Comparison of ENCODE assay signal across 22 cellular contexts in genomic region chr6:169853196-169854082, GRCh38.
DNase-seq lines count a peak whose midpoint lies in the region; ATAC-seq, FAIRE-seq and TF ChIP-seq lines count a peak whose summit lies in the region.
"Had no signal": no experiment of that assay in that cellular context is flagged by ENCODE, and none has a peak within 500 bp of the region (broad histone marks: within the 10 kb centered on the region; RNA-seq: fewer than 3 reads in every experiment).

No MANE protein-coding gene starts in this region.

- no peak overlapping the region for H2AFZ ChIP-seq in H1 (ENCODE audit: low read length)
- no peak overlapping the region for H2AFZ ChIP-seq in osteoblast (ENCODE audit: low read length)

- in situ Hi-C loops in GM13976 (cut with MboI; ENCODE audit: low sequenced_read_pairs, unreplicated experiment): no loop called here

- no peak for TF ChIP-seq EP300 in H1 (IDR thresholded peaks at IDR 0.05; ENCODE audit: borderline replicate concordance in 1 of 2, low read depth in 2 of 2, low read length in 2 of 2)

- peak; percentile 57 for FAIRE-seq in H1 (lab: Jason Lieb, UNC)
- FAIRE-seq: TTC549 had no signal

- no peak overlapping the region for H2BK5ac ChIP-seq in H1 (ENCODE audit: low read depth, low read length)

- no peak overlapping the region for H3K4ac ChIP-seq in H1 (replicated peaks; ENCODE audit: insufficient read length, low read depth, low read length)

- H3K79me2 ChIP-seq in H1 (ENCODE audit: control insufficient read depth in 1 of 2, insufficient read depth in 2 of 2, low read length in 2 of 2): no peaks in the 10 kb centered on the region
- no peaks in the 10 kb centered on the region for H3K79me2 ChIP-seq in osteoblast (ENCODE audit: insufficient read depth, low read length)

- CTCF ChIA-PET in H1 (lab: Charles Lee; ENCODE audit: partially characterized antibody): no interaction called here

- H3K23ac ChIP-seq in H1 (ENCODE audit: insufficient read length): no peak overlapping the region

- H3K27me3 ChIP-seq in BLaER1 (no peaks in the 10 kb centered on the region), H1 (replicated peaks in 1 of 4; ENCODE audit: control insufficient read depth in 3 of 4, extremely low read depth in 1 of 4, insufficient read depth in 3 of 4, low read length in 3 of 4) (no peaks in the 10 kb centered on the region), osteoblast (ENCODE audit: insufficient read depth, low read length) (no peaks in the 10 kb centered on the region)
- H3K27me3 ChIP-seq: neutrophil had no signal

- H3K56ac ChIP-seq in H1 (replicated peaks; ENCODE audit: insufficient read length, low read depth, low read length): no peak overlapping the region

- H2AK5ac ChIP-seq in H1 (ENCODE audit: low read depth, low read length): peak overlapping the region; percentile 53; the same call in 1 of the 2 replicates

- H3K27ac ChIP-seq in BLaER1 (no peak overlapping the region; the same call in 1 of the 2 replicates), H1 (ENCODE audit: low read depth, low read length) (no peak overlapping the region), osteoblast (ENCODE audit: low read depth, low read length) (no peak overlapping the region)
- H3K27ac ChIP-seq: C4-2B, neutrophil, SK-N-MC had no signal

- peaks cover 59% of the 10 kb centered on the region for H3K4me1 ChIP-seq in BLaER1
- no peaks in the 10 kb centered on the region; a peak in 1 of 7 replicates for H3K4me1 ChIP-seq in H1 (replicated peaks in 1 of 4; ENCODE audit: control insufficient read depth in 3 of 4, insufficient read depth in 4 of 4, low read length in 3 of 4)
- H3K4me1 ChIP-seq in osteoblast (ENCODE audit: insufficient read depth, low read length): no peaks in the 10 kb centered on the region
- no peaks in the 10 kb centered on the region for H3K4me1 ChIP-seq in mucosa of descending colon (ENCODE audit: low read depth)
- H3K4me1 ChIP-seq: psoas muscle had no signal

- H3K14ac ChIP-seq in H1 (ENCODE audit: insufficient read length): no peak overlapping the region

- no peak overlapping the region for H4K5ac ChIP-seq in H1 (ENCODE audit: insufficient read length, low read depth, low read length)

- peak overlapping the region; percentile 7 for H4K91ac ChIP-seq in H1 (replicated peaks; ENCODE audit: insufficient read length, low read length)

- H3K23me2 ChIP-seq in H1 (ENCODE audit: low read depth, low read length): peaks cover 4% of the 10 kb centered on the region

- no peak overlapping the region for H2BK120ac ChIP-seq in H1 (replicated peaks; ENCODE audit: low read depth, low read length)

- POLR2A ChIA-PET in H1 (lab: Charles Lee; ENCODE audit: partially characterized antibody): no interaction called here

- no peak overlapping the region for H3K9ac ChIP-seq in BLaER1
- no peak overlapping the region for H3K9ac ChIP-seq in H1 (replicated peaks in 1 of 4; ENCODE audit: extremely low read depth in 1 of 4, low read depth in 3 of 4, low read length in 3 of 4)

- H3K4me2 ChIP-seq in BLaER1 (peak overlapping the region; percentile 95), H1 (ENCODE audit: insufficient read depth in 1 of 2, low read depth in 2 of 2, low read length in 2 of 2) (no peak overlapping the region), osteoblast (ENCODE audit: insufficient read depth, low read length) (no peak overlapping the region)

- H4K8ac ChIP-seq in H1 (ENCODE audit: extremely low read depth, insufficient read depth, low read length): no peak overlapping the region

- TF ChIP-seq CTCF in GM13976 (IDR thresholded peaks at IDR 0.05; ENCODE audit: borderline replicate concordance, control extremely low read depth, extremely low read depth, insufficient read depth, missing control alignments) (no peak), H1 (IDR thresholded peaks at IDR 0.05; ENCODE audit: control extremely low read depth in 1 of 3, insufficient read depth in 1 of 3, low read depth in 1 of 3, low read length in 3 of 3) (no peak), osteoblast (IDR thresholded peaks at IDR 0.05; ENCODE audit: extremely low read depth, low read depth, low read length) (no peak), mucosa of descending colon (IDR thresholded peaks at IDR 0.05) (no peak)

- ATAC-seq in GM19328 (IDR thresholded peaks at IDR 0.05; ENCODE audit: unreplicated experiment) (no peak), mucosa of descending colon (no peak)
- ATAC-seq: psoas muscle had no signal

- H2BK20ac ChIP-seq in H1 (ENCODE audit: low read length): no peak overlapping the region

- no peak overlapping the region for H2BK12ac ChIP-seq in H1 (ENCODE audit: low read depth, low read length)

- DNase-seq in GM13976 (ENCODE audit: low spot score) (peak; percentile 20), H1 (ENCODE audit: low read depth in 1 of 2, low spot score in 2 of 2) (no peak), osteoblast (ENCODE audit: insufficient read length, low spot score, missing footprints) (peak; percentile 71), T-helper 2 cell (no peak), AG08396 (ENCODE audit: low spot score) (no peak), mucosa of descending colon (no peak)
- DNase-seq: activated naive CD4-positive, alpha-beta T cell treated with anti-CD3 and anti-CD28 coated beads, Interleukin-2, amount 50 U/mL, for 16 hours; amniotic stem cell; effector memory CD4-positive, alpha-beta T cell; glutamatergic neuron; naive B cell; NCI-H1694; NCI-H510A; psoas muscle; stimulated activated CD4-positive, alpha-beta T cell treated with anti-CD3 and anti-CD28 coated beads, Interleukin-4, amount 100 ng/mL, for 24 hours; trophoblast cell had no signal

- H3K4me3 ChIP-seq in BLaER1: no peak overlapping the region
- H3K4me3 ChIP-seq in H1 (ENCODE audit: extremely low read depth in 1 of 4, insufficient read depth in 2 of 4, low read depth in 3 of 4, low read length in 4 of 4): no peak overlapping the region
- H3K4me3 ChIP-seq in osteoblast (ENCODE audit: insufficient read depth, low read length): no peak overlapping the region
- H3K4me3 ChIP-seq in mucosa of descending colon: no peak overlapping the region
- H3K4me3 ChIP-seq: psoas muscle, SK-N-MC had no signal

- no peak overlapping the region for H2BK15ac ChIP-seq in H1 (ENCODE audit: low read length)

- intact Hi-C loops in mucosa of descending colon (cut with DNase I, micrococcal nuclease): no loop called here

- H3K36me3 ChIP-seq in BLaER1: peaks cover 5% of the 10 kb centered on the region; the same call in 1 of the 2 replicates
- no peaks in the 10 kb centered on the region for H3K36me3 ChIP-seq in H1 (ENCODE audit: control insufficient read depth in 2 of 4, insufficient read depth in 4 of 4, low read length in 3 of 4)
- no peaks in the 10 kb centered on the region for H3K36me3 ChIP-seq in osteoblast (ENCODE audit: insufficient read depth, low read length)
- no peaks in the 10 kb centered on the region for H3K36me3 ChIP-seq in mucosa of descending colon (ENCODE audit: low read depth)
- H3K36me3 ChIP-seq: neutrophil had no signal

- H3K9me3 ChIP-seq in BLaER1: peaks cover 24% of the 10 kb centered on the region
- peaks cover 17 to 28% of the 10 kb centered on the region in 2 experiments; a peak in 3 of 4 replicates for H3K9me3 ChIP-seq in H1 (ENCODE audit: insufficient read depth in 2 of 2, low read depth in 1 of 2, low read length in 1 of 2)
- H3K9me3 ChIP-seq in osteoblast (ENCODE audit: low read depth, low read length): no peaks in the 10 kb centered on the region
- peaks cover 5% of the 10 kb centered on the region for H3K9me3 ChIP-seq in mucosa of descending colon

- WGBS in H1 (ENCODE audit: extremely low coverage in 1 of 2, insufficient coverage in 1 of 2, insufficient read length in 1 of 2, insufficient replicate concordance in 2 of 2, low coverage in 1 of 2, low lambda C conversion rate in 2 of 2, missing lambda C conversion rate in 1 of 2), 2 experiments: 90% methylated on average over 20 of the region's 20 CpGs; no CpG with 5 or more reads in 1 of the 2 experiments

- no peaks in the 10 kb centered on the region for H4K20me1 ChIP-seq in BLaER1
- H4K20me1 ChIP-seq in H1 (replicated peaks in 1 of 2; ENCODE audit: control insufficient read depth in 1 of 2, insufficient read depth in 2 of 2, low read length in 2 of 2): no peaks in the 10 kb centered on the region
- no peaks in the 10 kb centered on the region for H4K20me1 ChIP-seq in osteoblast (ENCODE audit: insufficient read depth, low read length)

- H3K18ac ChIP-seq in H1 (ENCODE audit: extremely low read depth, low read length): no peak overlapping the region

- no peaks in the 10 kb centered on the region for H3K79me1 ChIP-seq in H1 (ENCODE audit: low read depth, low read length)

- TF ChIP-seq RAD21 in H1 (IDR thresholded peaks at IDR 0.05 in 1 of 2, conservative IDR thresholded peaks at IDR 0.05 in 1 of 2; ENCODE audit: low read depth in 2 of 2, low read length in 2 of 2): no peak

- TF ChIP-seq POLR2A in H1 (IDR thresholded peaks at IDR 0.05; ENCODE audit: control extremely low read depth in 1 of 2, low read depth in 2 of 2, low read length in 2 of 2): no peak

TF ChIP-seq in H1, 55 proteins besides CTCF, POLR2A, EP300 and RAD21:
- TF ChIP-seq CEBPB (IDR thresholded peaks at IDR 0.05; ENCODE audit: low read depth, low read length) (no peak), RFX5 (IDR thresholded peaks at IDR 0.05; ENCODE audit: borderline replicate concordance, low read depth, low read length) (no peak), SRF (IDR thresholded peaks at IDR 0.05; ENCODE audit: low read depth, low read length) (no peak), ATF2 (IDR thresholded peaks at IDR 0.05; ENCODE audit: low read length) (no peak), CHD1 (IDR thresholded peaks at IDR 0.05; ENCODE audit: low read depth, low read length) (no peak), KDM5A (IDR thresholded peaks at IDR 0.05; ENCODE audit: low read length) (no peak), RBBP5 (IDR thresholded peaks at IDR 0.05; ENCODE audit: borderline replicate concordance, low read depth, low read length) (no peak), ASH2L (IDR thresholded peaks at IDR 0.05; ENCODE audit: low read length) (no peak)

Comparison
In these comparisons a context has a peak if more than half of its experiments do, and no peak if none do; other contexts are left out.
1. DNase-seq: peak in GM13976 (single experiment) and osteoblast (single experiment); none in H1 (0 of 2), T-helper 2 cell (0 of 5), AG08396 (single experiment) and mucosa of descending colon (0 of 3).